In the genomic region with DNA sequence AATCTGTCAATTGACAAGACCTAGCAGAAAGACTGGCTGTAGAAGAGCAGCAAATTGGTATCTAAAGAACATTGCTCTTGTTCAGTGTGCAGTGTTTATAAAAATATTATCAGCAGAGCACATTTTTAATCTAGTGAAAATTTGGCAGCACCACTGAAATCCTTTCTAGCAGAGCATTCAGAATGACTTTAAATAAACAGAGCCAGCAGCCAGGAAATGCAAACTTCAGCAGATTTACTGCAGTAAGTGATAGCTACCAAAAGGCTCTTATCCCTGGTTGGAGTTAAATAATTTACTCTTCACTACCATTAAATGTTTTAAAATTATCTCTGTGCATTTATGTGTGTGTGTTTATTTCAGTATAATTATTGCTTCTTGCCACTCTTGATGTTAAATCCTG, we compare ENCODE assay signal across 14 cellular contexts.
A peak's percentile ranks its signal among the peaks of the same experiment; 100 is the strongest.
DNase-seq lines count a peak whose midpoint lies in the region; ATAC-seq and TF ChIP-seq lines count a peak whose summit lies in the region.
"Had no signal": no experiment of that assay in that cellular context is flagged by ENCODE, and none has a peak within 500 bp of the region (broad histone marks: within the 10 kb centered on the region; RNA-seq: fewer than 3 reads in every experiment).

No MANE protein-coding gene starts in this region.

- peak overlapping the region; percentile 34 for H2AFZ ChIP-seq in smooth muscle cell (ENCODE audit: low read depth)

- intact Hi-C loops in CD14-positive monocyte (cut with micrococcal nuclease): no loop called here

- no peaks in the 10 kb centered on the region for H3K27me3 ChIP-seq in right atrium auricular region
- no peaks in the 10 kb centered on the region for H3K27me3 ChIP-seq in smooth muscle cell (ENCODE audit: low read depth)
- H3K27me3 ChIP-seq: body of pancreas, uterus had no signal

- H3K4me3 ChIP-seq in right atrium auricular region (no peak overlapping the region), smooth muscle cell (no peak overlapping the region)
- H3K4me3 ChIP-seq: body of pancreas, uterus had no signal

- H3K36me3 Mint-ChIP-seq in brain (no peaks in the 10 kb centered on the region), CD14-positive monocyte (no peaks in the 10 kb centered on the region)
- H3K36me3 Mint-ChIP-seq: stimulated activated effector memory CD8-positive, alpha-beta T cell treated with anti-CD3 and anti-CD28 coated beads, Interleukin-12 subunit alpha, Interleukin-12 subunit beta, amount 100 ng/mL, for 72 hours had no signal

- DNase-seq in NCI-H345 (lab: John Stamatoyannopoulos, UW): peak; percentile 22
- DNase-seq in NCI-H345 treated with DMSO at 0.1 percent for 48 hours (lab: John Stamatoyannopoulos, UW; ENCODE audit: unreplicated experiment): no peak
- DNase-seq in right atrium auricular region (ENCODE audit: low spot score): no peak
- no peak for DNase-seq in smooth muscle cell (lab: John Stamatoyannopoulos, UW; ENCODE audit: unreplicated experiment)
- DNase-seq in CD14-positive monocyte (ENCODE audit: low spot score): no peak
- DNase-seq in SK-N-DZ (ENCODE audit: low spot score): no peak
- DNase-seq: ACHN; NCI-H2171 treated with DMSO at 0.1 percent for 48 hours; stimulated activated CD4-positive, alpha-beta T cell treated with anti-CD3 and anti-CD28 coated beads, Interleukin-2, amount 100 ng/mL, for 24 hours; uterus had no signal

- H4K20me1 ChIP-seq in smooth muscle cell (ENCODE audit: low read depth): no peaks in the 10 kb centered on the region

- H3F3A ChIP-seq in smooth muscle cell (ENCODE audit: low read depth): no peaks in the 10 kb centered on the region

- no peak for ATAC-seq in HG02938 (IDR thresholded peaks at IDR 0.05; ENCODE audit: unreplicated experiment)
- ATAC-seq: body of pancreas; stimulated activated effector memory CD8-positive, alpha-beta T cell treated with anti-CD3 and anti-CD28 coated beads, Interleukin-12 subunit alpha, Interleukin-12 subunit beta, amount 100 ng/mL, for 72 hours had no signal

- no peak overlapping the region for H3K4me2 ChIP-seq in smooth muscle cell

- peaks cover 0 to 24% of the 10 kb centered on the region in 2 donors for H3K4me1 ChIP-seq in right atrium auricular region
- peaks cover 18% of the 10 kb centered on the region for H3K4me1 ChIP-seq in smooth muscle cell (ENCODE audit: low read depth)
- H3K4me1 ChIP-seq: uterus had no signal

- TF ChIP-seq CTCF in brain (conservative IDR thresholded peaks at IDR 0.05) (no peak), right atrium auricular region (IDR thresholded peaks at IDR 0.05) (no peak), smooth muscle cell (IDR thresholded peaks at IDR 0.05; ENCODE audit: borderline replicate concordance, insufficient read depth, poor library complexity, severe bottlenecking) (no peak), CD14-positive monocyte (IDR thresholded peaks at IDR 0.05) (no peak)

- peaks cover 0 to 3% (median 0%) of the 10 kb centered on the region in 5 experiments for H3K9me3 Mint-ChIP-seq in brain
- peaks cover 0 to 3% (median 2%) of the 10 kb centered on the region in 7 donors for H3K9me3 Mint-ChIP-seq in CD14-positive monocyte
- H3K9me3 Mint-ChIP-seq: stimulated activated effector memory CD8-positive, alpha-beta T cell treated with anti-CD3 and anti-CD28 coated beads, Interleukin-12 subunit alpha, Interleukin-12 subunit beta, amount 100 ng/mL, for 72 hours had no signal

- H3K79me2 ChIP-seq in smooth muscle cell (ENCODE audit: low read depth): no peaks in the 10 kb centered on the region

- H3K9me3 ChIP-seq in right atrium auricular region (no peaks in the 10 kb centered on the region), smooth muscle cell (replicated peaks; ENCODE audit: low read depth) (no peaks in the 10 kb centered on the region)
- H3K9me3 ChIP-seq: body of pancreas, uterus had no signal

- H3K9ac ChIP-seq in smooth muscle cell (ENCODE audit: low read depth): no peak overlapping the region

- H3K27ac ChIP-seq in right atrium auricular region (peak overlapping the region; percentile 17 to 75), smooth muscle cell (ENCODE audit: low read depth) (peak overlapping the region; percentile 1)
- H3K27ac ChIP-seq: body of pancreas, uterus had no signal

- H3K36me3 ChIP-seq in right atrium auricular region (no peaks in the 10 kb centered on the region), smooth muscle cell (ENCODE audit: low read depth) (no peaks in the 10 kb centered on the region)
- H3K36me3 ChIP-seq: uterus had no signal

- no peak overlapping the region for H3K4me3 Mint-ChIP-seq in brain
- no peak overlapping the region for H3K4me3 Mint-ChIP-seq in CD14-positive monocyte
- H3K4me3 Mint-ChIP-seq: stimulated activated effector memory CD8-positive, alpha-beta T cell treated with anti-CD3 and anti-CD28 coated beads, Interleukin-12 subunit alpha, Interleukin-12 subunit beta, amount 100 ng/mL, for 72 hours had no signal

- H3K4me1 Mint-ChIP-seq in brain (peaks cover 42% of the 10 kb centered on the region), CD14-positive monocyte (peaks cover 5% of the 10 kb centered on the region)
- H3K4me1 Mint-ChIP-seq: stimulated activated effector memory CD8-positive, alpha-beta T cell treated with anti-CD3 and anti-CD28 coated beads, Interleukin-12 subunit alpha, Interleukin-12 subunit beta, amount 100 ng/mL, for 72 hours had no signal

- H3K27me3 Mint-ChIP-seq in brain (peaks cover under 1% of the 10 kb centered on the region), CD14-positive monocyte (ENCODE audit: low read depth in 3 of 3) (peaks cover 0 to 2% (median 0%) of the 10 kb centered on the region in 3 donors)

- H3K27ac Mint-ChIP-seq in brain (peak overlapping the region in 3 of 5 experiments; percentile 39 to 61 (median 43)), CD14-positive monocyte (no peak overlapping the region)
- H3K27ac Mint-ChIP-seq: stimulated activated effector memory CD8-positive, alpha-beta T cell treated with anti-CD3 and anti-CD28 coated beads, Interleukin-12 subunit alpha, Interleukin-12 subunit beta, amount 100 ng/mL, for 72 hours had no signal

Comparison
In these comparisons a context has a peak if more than half of its experiments do, and no peak if none do; other contexts are left out.
1. H3K27ac Mint-ChIP-seq: peak in brain (3 of 5); none in CD14-positive monocyte (0 of 7).